14 cellular contexts compared by ENCODE assay signal in the genomic region with DNA sequence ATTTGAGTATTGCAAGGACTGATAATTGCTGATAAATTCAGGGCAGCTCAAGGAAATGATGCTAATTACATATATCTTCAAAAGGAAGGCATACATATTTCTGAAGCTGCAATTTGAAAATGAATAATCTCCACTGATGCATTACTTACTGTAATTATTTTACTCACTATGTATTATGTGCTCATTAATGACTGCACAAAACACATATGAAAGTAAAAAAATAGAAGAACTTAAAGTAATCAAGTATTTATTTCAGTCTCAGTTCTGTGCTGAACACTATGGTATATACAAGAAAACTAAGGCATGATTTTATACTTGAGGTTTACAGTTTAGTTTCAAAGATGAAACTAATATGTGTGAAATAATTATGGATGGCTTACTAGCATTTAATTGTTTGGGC. TPM values are rescaled to one million over a fixed set of nuclear protein-coding genes. Genes with fewer than 3 reads are reported as not detected.
DNase-seq lines count a peak whose midpoint lies in the region; ATAC-seq and TF ChIP-seq lines count a peak whose summit lies in the region.
"Had no signal": no experiment of that assay in that cellular context is flagged by ENCODE, and none has a peak within 500 bp of the region (broad histone marks: within the 10 kb centered on the region; RNA-seq: fewer than 3 reads in every experiment).

No MANE protein-coding gene starts in this region.

- H3K4me1 ChIP-seq in CD4-positive, alpha-beta memory T cell (ENCODE audit: insufficient read depth, low read length): peaks cover 100% of the 10 kb centered on the region
- H3K4me1 ChIP-seq in naive thymus-derived CD4-positive, alpha-beta T cell (ENCODE audit: control insufficient read depth in 2 of 2, insufficient read depth in 2 of 2, low read length in 2 of 2): peaks cover 67 to 76% of the 10 kb centered on the region in 2 donors
- peaks cover 25% of the 10 kb centered on the region for H3K4me1 ChIP-seq in mammary epithelial cell (ENCODE audit: insufficient read depth, low read length)

- ATAC-seq in activated T-helper 17 cell treated with anti-CD3 and anti-CD28 coated beads, Interleukin-2, amount 50 U/mL, for 72 hours (replicated peaks): no peak
- no peak for ATAC-seq in naive thymus-derived CD4-positive, alpha-beta T cell
- ATAC-seq in left lobe of liver: no peak
- ATAC-seq: gastrocnemius medialis, left lung had no signal

- H3K27me3 Mint-ChIP-seq in CD4-positive, alpha-beta memory T cell: no peaks in the 10 kb centered on the region
- H3K27me3 Mint-ChIP-seq in activated T-helper 17 cell treated with anti-CD3 and anti-CD28 coated beads, Interleukin-2, amount 50 U/mL, for 72 hours: no peaks in the 10 kb centered on the region
- H3K27me3 Mint-ChIP-seq in naive thymus-derived CD4-positive, alpha-beta T cell: no peaks in the 10 kb centered on the region

- TF ChIP-seq CTCF in GM06990 (IDR thresholded peaks at IDR 0.05; ENCODE audit: insufficient read depth, low read length, poor library complexity, severe bottlenecking) (no peak), mammary epithelial cell (conservative IDR thresholded peaks at IDR 0.05 in 1 of 2, IDR thresholded peaks at IDR 0.05 in 1 of 2; ENCODE audit: extremely low read depth in 1 of 2, insufficient read depth in 1 of 2, low read depth in 1 of 2, low read length in 2 of 2) (no peak)

- no peaks in the 10 kb centered on the region for H3K9me3 Mint-ChIP-seq in CD4-positive, alpha-beta memory T cell
- no peaks in the 10 kb centered on the region for H3K9me3 Mint-ChIP-seq in activated T-helper 17 cell treated with anti-CD3 and anti-CD28 coated beads, Interleukin-2, amount 50 U/mL, for 72 hours
- H3K9me3 Mint-ChIP-seq in naive thymus-derived CD4-positive, alpha-beta T cell: no peaks in the 10 kb centered on the region

- intact Hi-C loops in CD4-positive, alpha-beta memory T cell (cut with micrococcal nuclease): no loop called here
- intact Hi-C loops in naive thymus-derived CD4-positive, alpha-beta T cell (cut with micrococcal nuclease): loop anchor here (1.0 to 10.0 kb wide), 3 partner anchors 8 to 1624 kb away; a partner anchor contains a TSS
- intact Hi-C loops in mammary epithelial cell (cut with micrococcal nuclease): no loop called here

- no peaks in the 10 kb centered on the region for H3K9me3 ChIP-seq in CD4-positive, alpha-beta memory T cell (ENCODE audit: control insufficient read depth in 1 of 2, low read length in 2 of 2)
- H3K9me3 ChIP-seq in naive thymus-derived CD4-positive, alpha-beta T cell (ENCODE audit: control insufficient read depth in 2 of 3, low read length in 3 of 3): no peaks in the 10 kb centered on the region
- no peaks in the 10 kb centered on the region for H3K9me3 ChIP-seq in mammary epithelial cell (replicated peaks; ENCODE audit: insufficient read depth, low read length)
- H3K9me3 ChIP-seq: gastrocnemius medialis, left lung, Peyer's patch, SK-N-SH, transverse colon had no signal

- in situ Hi-C loops in mammary epithelial cell (cut with MboI; ENCODE audit: low sequenced_read_pairs in 2 of 2): loop anchor here in 1 of 2 donors (10.0 kb wide), 1 partner anchor 144 kb away; a partner anchor contains a TSS

- peaks cover 82 to 96% (median 89%) of the 10 kb centered on the region in 4 donors for H3K4me1 Mint-ChIP-seq in CD4-positive, alpha-beta memory T cell
- H3K4me1 Mint-ChIP-seq in activated T-helper 17 cell treated with anti-CD3 and anti-CD28 coated beads, Interleukin-2, amount 50 U/mL, for 72 hours: peaks cover 66% of the 10 kb centered on the region
- H3K4me1 Mint-ChIP-seq in naive thymus-derived CD4-positive, alpha-beta T cell: peaks cover 83 to 100% (median 99%) of the 10 kb centered on the region in 7 donors

- peaks cover 23% of the 10 kb centered on the region for H4K20me1 ChIP-seq in mammary epithelial cell (ENCODE audit: insufficient read depth, low read length)

- no peak overlapping the region for H3K4me2 ChIP-seq in mammary epithelial cell (ENCODE audit: insufficient read depth, low read depth, low read length)
- H3K4me2 ChIP-seq: BLaER1, SK-N-SH had no signal

- H3K79me2 ChIP-seq in mammary epithelial cell (ENCODE audit: insufficient read depth, low read length): peaks cover 100% of the 10 kb centered on the region

- dilution Hi-C loops in mammary epithelial cell (cut with HindIII; ENCODE audit: low sequenced_read_pairs): no loop called here

- POLR2A ChIA-PET in CD4-positive, alpha-beta memory T cell (lab: Charles Lee; ENCODE audit: partially characterized antibody): interaction anchor here (1.3 to 2.0 kb wide), 3 partner anchors 10 to 143 kb away, joined by 3 to 12 read pairs (median 4); a partner anchor contains a TSS
- POLR2A ChIA-PET in naive thymus-derived CD4-positive, alpha-beta T cell (lab: Charles Lee): interaction anchor here (0.6 to 2.6 kb wide), 4 partner anchors 8 to 147 kb away, joined by 3 to 9 read pairs (median 4); no protein-coding TSS in a partner anchor

- H3K36me3 Mint-ChIP-seq in CD4-positive, alpha-beta memory T cell: peaks cover 9 to 31% of the 10 kb centered on the region in 2 donors
- peaks cover 89% of the 10 kb centered on the region for H3K36me3 Mint-ChIP-seq in activated T-helper 17 cell treated with anti-CD3 and anti-CD28 coated beads, Interleukin-2, amount 50 U/mL, for 72 hours (ENCODE audit: low read depth)
- H3K36me3 Mint-ChIP-seq in naive thymus-derived CD4-positive, alpha-beta T cell: peaks cover 5 to 35% (median 26%) of the 10 kb centered on the region in 5 donors

- BruUV-seq in mammary epithelial cell (replicated peaks; lab: Mats Ljungman, UMichigan): no TSS peak

- DNase-seq in CD4-positive, alpha-beta memory T cell: no peak
- DNase-seq in GM06990 (ENCODE audit: extremely low read depth, insufficient read length): peak; percentile 43
- DNase-seq in naive thymus-derived CD4-positive, alpha-beta T cell: no peak
- no peak for DNase-seq in SW480 (ENCODE audit: low spot score)
- DNase-seq in left lobe of liver (ENCODE audit: low spot score): no peak
- DNase-seq in mammary epithelial cell: no peak
- DNase-seq: gastrocnemius medialis, left lung, Peyer's patch, SK-N-SH, transverse colon had no signal

- no peak overlapping the region for H3K27ac ChIP-seq in CD4-positive, alpha-beta memory T cell (ENCODE audit: low read depth, low read length)
- H3K27ac ChIP-seq in naive thymus-derived CD4-positive, alpha-beta T cell (ENCODE audit: low read depth, low read length): no peak overlapping the region
- no peak overlapping the region for H3K27ac ChIP-seq in mammary epithelial cell (ENCODE audit: insufficient read depth, low read depth, low read length)
- H3K27ac ChIP-seq: BLaER1, gastrocnemius medialis, left lung, Peyer's patch, transverse colon had no signal

- no peak overlapping the region for H2AFZ ChIP-seq in mammary epithelial cell (ENCODE audit: low read depth, low read length)

- no peaks in the 10 kb centered on the region for H3K27me3 ChIP-seq in CD4-positive, alpha-beta memory T cell (ENCODE audit: insufficient read depth, low read length)
- H3K27me3 ChIP-seq in GM06990 (replicated peaks; ENCODE audit: control insufficient read depth, insufficient read depth, low read length): no peaks in the 10 kb centered on the region
- H3K27me3 ChIP-seq in naive thymus-derived CD4-positive, alpha-beta T cell (ENCODE audit: control insufficient read depth in 2 of 2, insufficient read depth in 2 of 2, low read length in 2 of 2): no peaks in the 10 kb centered on the region
- no peaks in the 10 kb centered on the region for H3K27me3 ChIP-seq in mammary epithelial cell (ENCODE audit: insufficient read depth, low read length)
- H3K27me3 ChIP-seq: BLaER1, gastrocnemius medialis, left lung, Peyer's patch, transverse colon had no signal

- H3K9ac ChIP-seq in mammary epithelial cell (ENCODE audit: insufficient read depth, low read length): no peak overlapping the region
- H3K9ac ChIP-seq: BLaER1, SK-N-SH had no signal

- CTCF ChIA-PET in CD4-positive, alpha-beta memory T cell (lab: Charles Lee; ENCODE audit: partially characterized antibody): no interaction called here
- CTCF ChIA-PET in naive thymus-derived CD4-positive, alpha-beta T cell (lab: Charles Lee): interaction anchor here (0.8 kb wide), 1 partner anchor 67 kb away, joined by 3 read pairs; no protein-coding TSS in a partner anchor
- CTCF ChIA-PET in mammary epithelial cell (lab: Charles Lee; ENCODE audit: low non-redundant PET): no interaction called here

- no peaks in the 10 kb centered on the region for H3K36me3 ChIP-seq in CD4-positive, alpha-beta memory T cell (ENCODE audit: insufficient read depth, low read length)
- H3K36me3 ChIP-seq in GM06990 (ENCODE audit: control insufficient read depth, insufficient read depth, low read length): peaks cover 3% of the 10 kb centered on the region
- peaks cover 0 to 3% (median 3%) of the 10 kb centered on the region in 3 experiments for H3K36me3 ChIP-seq in naive thymus-derived CD4-positive, alpha-beta T cell (ENCODE audit: control insufficient read depth in 2 of 3, insufficient read depth in 3 of 3, low read length in 3 of 3)
- H3K36me3 ChIP-seq in mammary epithelial cell (ENCODE audit: insufficient read depth, low read length): peaks cover 9% of the 10 kb centered on the region
- H3K36me3 ChIP-seq: gastrocnemius medialis, Peyer's patch, transverse colon had no signal

- peak overlapping the region in 5 of 7 donors; percentile 2 to 57 (median 13) for H3K27ac Mint-ChIP-seq in CD4-positive, alpha-beta memory T cell
- H3K27ac Mint-ChIP-seq in activated T-helper 17 cell treated with anti-CD3 and anti-CD28 coated beads, Interleukin-2, amount 50 U/mL, for 72 hours: peak overlapping the region; percentile 35
- H3K27ac Mint-ChIP-seq in naive thymus-derived CD4-positive, alpha-beta T cell: peak overlapping the region in 7 of 9 donors; percentile 0 to 66 (median 34)

- peak overlapping the region in 7 of 8 donors; percentile 9 to 72 (median 61) for H3K4me3 Mint-ChIP-seq in CD4-positive, alpha-beta memory T cell
- peak overlapping the region; percentile 44 for H3K4me3 Mint-ChIP-seq in activated T-helper 17 cell treated with anti-CD3 and anti-CD28 coated beads, Interleukin-2, amount 50 U/mL, for 72 hours
- H3K4me3 Mint-ChIP-seq in naive thymus-derived CD4-positive, alpha-beta T cell: peak overlapping the region; percentile 0 to 98 (median 51)

- H3K4me3 ChIP-seq in CD4-positive, alpha-beta memory T cell (ENCODE audit: low read length in 2 of 2): no peak overlapping the region
- H3K4me3 ChIP-seq in GM06990 (replicated peaks; ENCODE audit: low read depth, low read length) (no peak overlapping the region), mammary epithelial cell (replicated peaks in 1 of 3; ENCODE audit: insufficient read depth in 1 of 3, low read depth in 2 of 3, low read length in 3 of 3) (no peak overlapping the region)
- H3K4me3 ChIP-seq in naive thymus-derived CD4-positive, alpha-beta T cell (ENCODE audit: low read length): no peak overlapping the region
- H3K4me3 ChIP-seq: BLaER1, gastrocnemius medialis, left lung, Peyer's patch, skin epidermis, transverse colon had no signal

RNA-seq across cellular contexts. Expression of a gene that starts 9.3 kb away (rescaled TPM):
- 100 to 1,000 TPM; 247 to 251 TPM for total RNA-seq in CD4-positive, alpha-beta memory T cell
- 100 to 1,000 TPM; 541 to 567 TPM for polyA plus RNA-seq in CD4-positive, alpha-beta memory T cell
- 100 to 1,000 TPM; 441 to 618 TPM for total RNA-seq in activated T-helper 17 cell treated with anti-CD3 and anti-CD28 coated beads, Interleukin-2, amount 50 U/mL, for 72 hours
- 100 to 1,000 TPM; 172 to 612 (median 213) TPM for total RNA-seq in naive thymus-derived CD4-positive, alpha-beta T cell
- polyA plus RNA-seq in naive thymus-derived CD4-positive, alpha-beta T cell: 100 to 1,000 TPM; 438 to 486 TPM
- 64.3 TPM for total RNA-seq in left lobe of liver
- 100 to 1,000 TPM; 261 to 358 TPM for total RNA-seq in mammary epithelial cell
- 170 TPM for polyA plus RNA-seq in mammary epithelial cell
- polyA minus RNA-seq in mammary epithelial cell: 128 TPM

Comparison
In these comparisons a context has a peak if more than half of its experiments do, and no peak if none do; other contexts are left out.
1. intact Hi-C loops: an anchor here in naive thymus-derived CD4-positive, alpha-beta T cell (1.0 to 10.0 kb wide); none called in CD4-positive, alpha-beta memory T cell and mammary epithelial cell.